22 cellular contexts compared by ENCODE assay signal in the genomic region with DNA sequence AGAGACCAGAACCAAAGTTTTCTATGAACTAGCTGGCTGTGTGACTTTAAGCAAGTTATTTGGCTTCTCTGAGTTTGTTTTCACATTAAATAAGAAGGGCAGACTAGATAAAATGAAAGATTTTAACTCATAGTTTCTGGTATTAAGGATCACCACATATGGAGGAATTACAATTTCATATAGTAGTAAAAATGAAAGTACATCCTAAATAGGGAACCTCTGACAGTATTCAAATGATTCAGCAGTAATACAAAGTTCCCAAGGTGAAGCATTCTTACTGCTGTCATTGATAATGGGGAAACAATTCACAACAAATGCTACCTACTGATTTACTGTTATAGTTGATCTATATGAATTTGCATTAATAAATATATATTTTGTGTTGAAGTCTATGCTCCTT.
DNase-seq lines count a peak whose midpoint lies in the region; ATAC-seq and TF ChIP-seq lines count a peak whose summit lies in the region.
"Had no signal": no experiment of that assay in that cellular context is flagged by ENCODE, and none has a peak within 500 bp of the region (broad histone marks: within the 10 kb centered on the region; RNA-seq: fewer than 3 reads in every experiment).

No MANE protein-coding gene starts in this region.

- TF ChIP-seq EP300 in upper lobe of left lung (IDR thresholded peaks at IDR 0.05) = no peak

- TF ChIP-seq POLR2A in upper lobe of left lung (IDR thresholded peaks at IDR 0.05) = no peak

- H3K27me3 ChIP-seq in upper lobe of left lung = no peaks in the 10 kb centered on the region
- H3K27me3 ChIP-seq: dorsolateral prefrontal cortex, esophagus muscularis mucosa, heart left ventricle, MG63, upper lobe of right lung had no signal

- no peaks in the 10 kb centered on the region for H3K36me3 ChIP-seq in upper lobe of left lung
- H3K36me3 ChIP-seq: esophagus muscularis mucosa, heart left ventricle, MG63, upper lobe of right lung had no signal

- TF ChIP-seq CTCF in upper lobe of left lung (IDR thresholded peaks at IDR 0.05) = no peak

- DNase-seq in CD1c-positive myeloid dendritic cell (ENCODE audit: extremely low spot score) (peak; percentile 42), glomerular visceral epithelial cell (ENCODE audit: extremely low spot score) (no peak), NCI-H82 (lab: John Stamatoyannopoulos, UW) (no peak), upper lobe of left lung (no peak)
- DNase-seq: activated CD8-positive, alpha-beta T cell treated with anti-CD3 and anti-CD28 coated beads for 36 hours; CD4-positive, alpha-beta memory T cell; dorsolateral prefrontal cortex; heart left ventricle; islet precursor cell; mesenchymal stem cell; MG63; natural killer cell; posterior cingulate gyrus; RPMI8226; upper lobe of right lung had no signal

- no peak overlapping the region for H3K27ac ChIP-seq in upper lobe of left lung
- H3K27ac ChIP-seq: esophagus muscularis mucosa, heart left ventricle, upper lobe of right lung, VCaP had no signal

- H3K4me1 ChIP-seq in upper lobe of left lung = no peaks in the 10 kb centered on the region
- H3K4me1 ChIP-seq: esophagus muscularis mucosa, heart left ventricle, upper lobe of right lung had no signal

- no peak overlapping the region for H3K4me3 ChIP-seq in upper lobe of left lung
- H3K4me3 ChIP-seq: esophagus muscularis mucosa, heart left ventricle, MG63, smooth muscle cell, upper lobe of right lung had no signal

- no peaks in the 10 kb centered on the region for H3K9me3 ChIP-seq in upper lobe of left lung
- H3K9me3 ChIP-seq: esophagus muscularis mucosa, heart left ventricle, MG63, upper lobe of right lung had no signal

- ATAC-seq in GM19351 (IDR thresholded peaks at IDR 0.05; ENCODE audit: unreplicated experiment) (peak; percentile 70), HG02852 (IDR thresholded peaks at IDR 0.05; ENCODE audit: unreplicated experiment) (peak; percentile 85), HG03565 (IDR thresholded peaks at IDR 0.05; ENCODE audit: unreplicated experiment) (peak; percentile 72), GM21526 (IDR thresholded peaks at IDR 0.05; ENCODE audit: low FRiP score, unreplicated experiment) (no peak), upper lobe of left lung (ENCODE audit: low FRiP score in 2 of 2) (no peak)
- ATAC-seq: activated CD8-positive, alpha-beta T cell treated with anti-CD3 and anti-CD28 coated beads for 36 hours; heart left ventricle; natural killer cell; upper lobe of right lung had no signal

Comparison
In these comparisons a context has a peak if more than half of its experiments do, and no peak if none do; other contexts are left out.
1. ATAC-seq: peak in GM19351 (single experiment), HG02852 (single experiment) and HG03565 (single experiment); none in GM21526 (single experiment) and upper lobe of left lung (0 of 2).